In genomic region chr4:26145212-26145611, GRCh38 we compare ENCODE assay signal across 22 cellular contexts.
DNase-seq lines count a peak whose midpoint lies in the region; ATAC-seq and TF ChIP-seq lines count a peak whose summit lies in the region.
"Had no signal": no experiment of that assay in that cellular context is flagged by ENCODE, and none has a peak within 500 bp of the region (broad histone marks: within the 10 kb centered on the region; RNA-seq: fewer than 3 reads in every experiment).

No MANE protein-coding gene starts in this region.

- no peaks in the 10 kb centered on the region for H3K79me2 ChIP-seq in PC-3 (ENCODE audit: low read length)

- CTCF ChIA-PET in Caco-2 (lab: Charles Lee) (interaction anchor here (0.5 kb wide), 1 partner anchor 76 kb away, joined by 3 read pairs; no protein-coding TSS in a partner anchor), PC-3 (lab: Charles Lee) (interaction anchor here (1.0 kb wide), 1 partner anchor 180 kb away, joined by 3 read pairs; no protein-coding TSS in a partner anchor)

- H2AFZ ChIP-seq in PC-3 (ENCODE audit: low read length), result peak overlapping the region; percentile 32; the same call in 1 of the 2 replicates

- H3K4me3 ChIP-seq in Caco-2 (ENCODE audit: low read depth, low read length) (no peak overlapping the region), PC-3 (ENCODE audit: low read length) (no peak overlapping the region), mucosa of descending colon (no peak overlapping the region), lower lobe of right lung (no peak overlapping the region)
- H3K4me3 ChIP-seq: MG63, thyroid gland had no signal

- no peaks in the 10 kb centered on the region for H4K20me1 ChIP-seq in PC-3 (ENCODE audit: low read length)

- BruUV-seq in Caco-2 (replicated peaks; lab: Mats Ljungman, UMichigan) (no TSS peak), PC-3 (replicated peaks; lab: Mats Ljungman, UMichigan) (no TSS peak)

- H3K27ac Mint-ChIP-seq in Caco-2 (ENCODE audit: unreplicated experiment), result peak overlapping the region; percentile 69
- no peak overlapping the region for H3K27ac Mint-ChIP-seq in glutamatergic neuron (ENCODE audit: unreplicated experiment)
- H3K27ac Mint-ChIP-seq: CD4-positive, alpha-beta T cell; H9 had no signal

- peaks cover 19% of the 10 kb centered on the region for H3K4me1 Mint-ChIP-seq in Caco-2 (ENCODE audit: low read depth, unreplicated experiment)
- peaks cover 15% of the 10 kb centered on the region for H3K4me1 Mint-ChIP-seq in glutamatergic neuron (ENCODE audit: low read depth, unreplicated experiment)

- no peaks in the 10 kb centered on the region for H3F3A ChIP-seq in PC-3 (ENCODE audit: low read length, unreplicated experiment)

- H3K9me3 ChIP-seq in Caco-2 (no peaks in the 10 kb centered on the region), PC-3 (ENCODE audit: low read length) (no peaks in the 10 kb centered on the region), mucosa of descending colon (no peaks in the 10 kb centered on the region), lower lobe of right lung (no peaks in the 10 kb centered on the region)
- H3K9me3 ChIP-seq: MG63, thyroid gland had no signal

- POLR2A ChIA-PET in Caco-2 (lab: Charles Lee) (interaction anchor here (0.6 kb wide), 1 partner anchor 19 kb away, joined by 4 read pairs; no protein-coding TSS in a partner anchor), PC-3 (lab: Charles Lee; ENCODE audit: unreplicated experiment) (interaction anchor here (0.5 kb wide), 1 partner anchor 260 kb away, joined by 3 read pairs; no protein-coding TSS in a partner anchor)

- no peaks in the 10 kb centered on the region for H3K27me3 ChIP-seq in Caco-2 (replicated peaks; ENCODE audit: control insufficient read depth, insufficient read depth, low read length)
- no peaks in the 10 kb centered on the region for H3K27me3 ChIP-seq in PC-3 (ENCODE audit: low read length)
- H3K27me3 ChIP-seq in lower lobe of right lung (ENCODE audit: low read depth), result no peaks in the 10 kb centered on the region
- H3K27me3 ChIP-seq: MG63, thyroid gland had no signal

- peak overlapping the region; percentile 56 for H3K4me2 ChIP-seq in PC-3 (ENCODE audit: low read length)

- H3K36me3 Mint-ChIP-seq in Caco-2 (ENCODE audit: insufficient read depth, unreplicated experiment) (no peaks in the 10 kb centered on the region), glutamatergic neuron (ENCODE audit: unreplicated experiment) (peaks cover 3% of the 10 kb centered on the region)

- H3K9me3 Mint-ChIP-seq in Caco-2 (ENCODE audit: unreplicated experiment) (peaks cover 31% of the 10 kb centered on the region), glutamatergic neuron (ENCODE audit: unreplicated experiment) (peaks cover 8% of the 10 kb centered on the region)
- H3K9me3 Mint-ChIP-seq: CD4-positive, alpha-beta T cell; H9 had no signal

- no peaks in the 10 kb centered on the region for H3K9me2 ChIP-seq in PC-3 (replicated peaks; ENCODE audit: low read length)

- H3K27ac ChIP-seq in PC-3 (ENCODE audit: low read length) (peak overlapping the region; percentile 38; the same call in 1 of the 2 replicates), lower lobe of right lung (no peak overlapping the region)
- H3K27ac ChIP-seq: thyroid gland had no signal

- no peaks in the 10 kb centered on the region for H3K36me3 ChIP-seq in Caco-2 (ENCODE audit: control insufficient read depth, insufficient read depth, low read length)
- no peaks in the 10 kb centered on the region for H3K36me3 ChIP-seq in PC-3 (ENCODE audit: low read depth, low read length)
- H3K36me3 ChIP-seq in mucosa of descending colon (ENCODE audit: low read depth), result no peaks in the 10 kb centered on the region
- H3K36me3 ChIP-seq in lower lobe of right lung, result no peaks in the 10 kb centered on the region
- H3K36me3 ChIP-seq: MG63, thyroid gland had no signal

- peaks cover 15% of the 10 kb centered on the region for H3K4me1 ChIP-seq in Caco-2
- H3K4me1 ChIP-seq in PC-3 (ENCODE audit: insufficient read depth, low read length), result peaks cover 29% of the 10 kb centered on the region
- H3K4me1 ChIP-seq in mucosa of descending colon (ENCODE audit: low read depth), result peaks cover 10% of the 10 kb centered on the region
- H3K4me1 ChIP-seq in lower lobe of right lung, result peaks cover 13% of the 10 kb centered on the region
- H3K4me1 ChIP-seq: thyroid gland had no signal

- H3K4me3 Mint-ChIP-seq in Caco-2 (ENCODE audit: unreplicated experiment) (peak overlapping the region; percentile 59), glutamatergic neuron (ENCODE audit: unreplicated experiment) (no peak overlapping the region)
- H3K4me3 Mint-ChIP-seq: CD4-positive, alpha-beta T cell; H9 had no signal

- H3K9ac ChIP-seq in PC-3 (ENCODE audit: low read length), result no peak overlapping the region

- peak; percentile 55 for ATAC-seq in PC-3
- ATAC-seq in mucosa of descending colon, result peak; percentile 88
- ATAC-seq in lower lobe of right lung, result no peak
- ATAC-seq: sciatic nerve had no signal

- intact Hi-C loops in Caco-2 (cut with micrococcal nuclease; ENCODE audit: unreplicated experiment), result loop anchor here (2.0 to 10.0 kb wide), 2 partner anchors 30 to 160 kb away; no protein-coding TSS in a partner anchor
- intact Hi-C loops in PC-3 (cut with micrococcal nuclease), result no loop called here
- intact Hi-C loops in mucosa of descending colon (cut with DNase I, micrococcal nuclease), result no loop called here
- intact Hi-C loops in lower lobe of right lung (cut with DNase I), result no loop called here

- H3K27me3 Mint-ChIP-seq in Caco-2 (ENCODE audit: insufficient read depth, unreplicated experiment) (no peaks in the 10 kb centered on the region), glutamatergic neuron (ENCODE audit: unreplicated experiment) (peaks cover 9% of the 10 kb centered on the region)
- H3K27me3 Mint-ChIP-seq: CD4-positive, alpha-beta T cell had no signal

- DNase-seq in NCI-H345 (lab: John Stamatoyannopoulos, UW), result peak; percentile 23
- no peak for DNase-seq in NCI-H345 treated with DMSO at 0.1 percent for 48 hours (lab: John Stamatoyannopoulos, UW; ENCODE audit: unreplicated experiment)
- peak; percentile 68 to 77 for DNase-seq in Caco-2
- peak; percentile 43 for DNase-seq in PC-3
- peak in 1 of 3 donors; percentile 34 for DNase-seq in mucosa of descending colon
- DNase-seq in glutamatergic neuron, result no peak
- DNase-seq in lower lobe of right lung, result no peak
- DNase-seq in mucosa of gallbladder (ENCODE audit: low spot score), result no peak
- DNase-seq: ACHN; activated CD4-positive, alpha-beta T cell treated with anti-CD3 and anti-CD28 coated beads for 4 hours; activated effector memory CD4-positive, alpha-beta T cell treated with anti-CD3 and anti-CD28 coated beads, Interleukin-2, amount 50 U/mL, for 16 hours; CD4-positive, alpha-beta T cell; dermis blood vessel endothelial cell; erythroblast; H9; mesenchymal stem cell; MG63; SHP77 treated with DMSO at 0.1 percent for 48 hours; stimulated activated CD4-positive, alpha-beta T cell treated with anti-CD3 and anti-CD28 coated beads, Interleukin-2, amount 100 ng/mL, for 48 hours; T1000; thyroid gland had no signal

- TF ChIP-seq CTCF in Caco-2 (IDR thresholded peaks at IDR 0.05; ENCODE audit: insufficient read depth in 1 of 2, low read depth in 1 of 2, low read length in 1 of 2, severe bottlenecking in 1 of 2, unreplicated experiment in 1 of 2), result no peak
- no peak for TF ChIP-seq CTCF in PC-3 (conservative IDR thresholded peaks at IDR 0.05; ENCODE audit: low read depth, low read length)
- TF ChIP-seq CTCF in mucosa of descending colon (IDR thresholded peaks at IDR 0.05), result no peak
- TF ChIP-seq CTCF in glutamatergic neuron (IDR thresholded peaks at IDR 0.05; ENCODE audit: partially characterized antibody, unreplicated experiment), result no peak
- no peak for TF ChIP-seq CTCF in lower lobe of right lung (IDR thresholded peaks at IDR 0.05)

Comparison
In these comparisons a context has a peak if more than half of its experiments do, and no peak if none do; other contexts are left out.
1. DNase-seq: peak in NCI-H345 (single experiment), Caco-2 (2 of 2) and PC-3 (single experiment); none in NCI-H345 treated with DMSO at 0.1 percent for 48 hours (single experiment), glutamatergic neuron (single experiment), lower lobe of right lung (single experiment) and mucosa of gallbladder (single experiment).
2. ATAC-seq: peak in PC-3 (single experiment) and mucosa of descending colon (single experiment); none in lower lobe of right lung (0 of 2).